9 cellular contexts compared by ENCODE assay signal in genomic region chr10:89563861-89564478, GRCh38. TPM values are rescaled to one million over a fixed set of nuclear protein-coding genes. Genes with fewer than 3 reads are reported as not detected.
DNase-seq lines count a peak whose midpoint lies in the region; ATAC-seq and FAIRE-seq lines count a peak whose summit lies in the region.
"Had no signal": no experiment of that assay in that cellular context is flagged by ENCODE, and none has a peak within 500 bp of the region (broad histone marks: within the 10 kb centered on the region; RNA-seq: fewer than 3 reads in every experiment).

No MANE protein-coding gene starts in this region.

- H2AFZ ChIP-seq in GM23248, result no peak overlapping the region

- WGBS in GM23248 (ENCODE audit: low coverage in 1 of 2, low lambda C conversion rate in 2 of 2, missing lambda C conversion rate in 2 of 2), 2 experiments, result 0% methylated on average over 2 of the region's 2 CpGs

- ATAC-seq in left lobe of liver, result peak; percentile 86
- ATAC-seq in GM21526 (IDR thresholded peaks at IDR 0.05; ENCODE audit: low FRiP score, unreplicated experiment), result no peak

- no peaks in the 10 kb centered on the region for H3K79me2 ChIP-seq in GM23248 (ENCODE audit: insufficient read depth)

- H3K27me3 ChIP-seq in GM23248 (replicated peaks; ENCODE audit: insufficient read depth), result no peaks in the 10 kb centered on the region
- H3K27me3 ChIP-seq: BLaER1 treated with 17β-estradiol and CSF1 and Interleukin-3, amounts not matched to agents 10 nM and 100 nM had no signal

- H3K27ac ChIP-seq in GM23248, result no peak overlapping the region
- H3K27ac ChIP-seq: BLaER1 treated with 17β-estradiol and CSF1 and Interleukin-3, amounts not matched to agents 10 nM and 100 nM had no signal

- H3K9me2 ChIP-seq in GM23248 (ENCODE audit: insufficient read depth), result no peaks in the 10 kb centered on the region

- no peak overlapping the region for H3K4me2 ChIP-seq in GM23248 (ENCODE audit: unreplicated experiment)
- H3K4me2 ChIP-seq: BLaER1 treated with 17β-estradiol and CSF1 and Interleukin-3, amounts not matched to agents 10 nM and 100 nM had no signal

- in situ Hi-C loops in GM23248 (cut with MboI), result no loop called here

- peaks cover 13% of the 10 kb centered on the region for H3K4me1 ChIP-seq in GM23248 (ENCODE audit: insufficient read depth)
- H3K4me1 ChIP-seq: BLaER1 treated with 17β-estradiol and CSF1 and Interleukin-3, amounts not matched to agents 10 nM and 100 nM had no signal

- H3K9me3 ChIP-seq in GM23248 (ENCODE audit: low read depth), result no peaks in the 10 kb centered on the region
- H3K9me3 ChIP-seq: BLaER1 treated with 17β-estradiol and CSF1 and Interleukin-3, amounts not matched to agents 10 nM and 100 nM had no signal

- no peak for FAIRE-seq in urothelium cell line (lab: Jason Lieb, UNC)

- H3K9ac ChIP-seq in GM23248, result no peak overlapping the region
- H3K9ac ChIP-seq: BLaER1 treated with 17β-estradiol and CSF1 and Interleukin-3, amounts not matched to agents 10 nM and 100 nM had no signal

- peak; percentile 9 for DNase-seq in DMS79 treated with DMSO at 0.1 percent for 48 hours (lab: John Stamatoyannopoulos, UW)
- no peak for DNase-seq in DMS79 (lab: John Stamatoyannopoulos, UW)
- peak; percentile 62 for DNase-seq in GM23248
- DNase-seq in NOMO-1 (lab: John Stamatoyannopoulos, UW; ENCODE audit: unreplicated experiment in 2 of 2), result peak; percentile 7 to 45
- peak; percentile 37 for DNase-seq in central memory CD4-positive, alpha-beta T cell
- DNase-seq in left lobe of liver (ENCODE audit: low spot score), result no peak
- DNase-seq in urothelium cell line (ENCODE audit: low spot score), result peak; percentile 41

- no peaks in the 10 kb centered on the region for H4K20me1 ChIP-seq in GM23248 (ENCODE audit: insufficient read depth)
- H4K20me1 ChIP-seq: BLaER1 treated with 17β-estradiol and CSF1 and Interleukin-3, amounts not matched to agents 10 nM and 100 nM had no signal

- peaks cover 12% of the 10 kb centered on the region; the same call in 1 of the 2 replicates for H3F3A ChIP-seq in GM23248 (ENCODE audit: insufficient read depth)

- no peaks in the 10 kb centered on the region for H3K36me3 ChIP-seq in GM23248 (ENCODE audit: low read depth)
- H3K36me3 ChIP-seq: BLaER1 treated with 17β-estradiol and CSF1 and Interleukin-3, amounts not matched to agents 10 nM and 100 nM had no signal

- no peak overlapping the region for H3K4me3 ChIP-seq in GM23248
- H3K4me3 ChIP-seq: BLaER1 treated with 17β-estradiol and CSF1 and Interleukin-3, amounts not matched to agents 10 nM and 100 nM had no signal

RNA-seq across cellular contexts. Expression of gene SLC16A12, which starts 28.6 kb away (rescaled TPM):
- not detected in 2 replicates for total RNA-seq in GM23248 (2014; rRNA removed; shearing (Covaris generic))
- not detected in 2 replicates for polyA plus RNA-seq in GM23248 (2016; fragmentation: Nextera tagmentation; extraction: Ambion mirVana)
- total RNA-seq in left lobe of liver, result 0.38 TPM

Comparison
In these comparisons a context has a peak if more than half of its experiments do, and no peak if none do; other contexts are left out.
1. DNase-seq: peak in DMS79 treated with DMSO at 0.1 percent for 48 hours (single experiment), GM23248 (single experiment), NOMO-1 (2 of 2), central memory CD4-positive, alpha-beta T cell (single experiment) and urothelium cell line (single experiment); none in DMS79 (single experiment) and left lobe of liver (single experiment).